Comparison of ENCODE assay signal across 1 cellular context in genomic region chr16:30406911-30407793, GRCh38.
TF ChIP-seq lines count a peak whose summit lies in the region.

Gene ZNF771, plus strand, starts transcription at chr16:30407606. Its CDS starts 448 bp downstream, at chr16:30408054.

TF ChIP-seq in HepG2, 621 proteins besides CTCF, POLR2A, EP300 and RAD21 (continued from another document and continues in another):
- TF ChIP-seq CEBPZ (IDR thresholded peaks at IDR 0.05; ENCODE audit: low read length) = no peak
- TF ChIP-seq ZEB1 (IDR thresholded peaks at IDR 0.05; ENCODE audit: insufficient replicate concordance, low read depth) = no peak
- TF ChIP-seq JUNB (CRISPR knock-in tag; IDR thresholded peaks at IDR 0.05; ENCODE audit: borderline replicate concordance) = no peak
- no peak; the same call in 1 of the 2 replicates for TF ChIP-seq RCOR2 (CRISPR knock-in tag; IDR thresholded peaks at IDR 0.05)
- TF ChIP-seq ZNF580 (CRISPR knock-in tag; IDR thresholded peaks at IDR 0.05; ENCODE audit: borderline replicate concordance, low read depth) = peak; percentile 90; the same call in 1 of the 2 replicates
- TF ChIP-seq NBN (conservative IDR thresholded peaks at IDR 0.05) = no peak
- TF ChIP-seq DR1 (CRISPR knock-in tag; IDR thresholded peaks at IDR 0.05) = no peak; the same call in 1 of the 2 replicates
- no peak for TF ChIP-seq ZNF562 (CRISPR knock-in tag; IDR thresholded peaks at IDR 0.05; ENCODE audit: borderline replicate concordance)
- TF ChIP-seq ADNP (CRISPR knock-in tag; IDR thresholded peaks at IDR 0.05) = no peak
- peak; percentile 78; the same call in 1 of the 2 replicates for TF ChIP-seq TARDBP (CRISPR knock-in tag; IDR thresholded peaks at IDR 0.05)
- TF ChIP-seq MEF2D (CRISPR knock-in tag; IDR thresholded peaks at IDR 0.05) = peak; percentile 80
- TF ChIP-seq ZKSCAN8 (CRISPR knock-in tag; IDR thresholded peaks at IDR 0.05; ENCODE audit: borderline replicate concordance) = no peak
- peak; percentile 92 for TF ChIP-seq UBTF (CRISPR knock-in tag; IDR thresholded peaks at IDR 0.05)
- peak; percentile 89 for TF ChIP-seq BATF2 (CRISPR knock-in tag; IDR thresholded peaks at IDR 0.05)
- TF ChIP-seq CAMTA2 (CRISPR knock-in tag; IDR thresholded peaks at IDR 0.05; ENCODE audit: borderline replicate concordance) = 0 out of 2 replicates have a peak, but pooled peaks have one; percentile 28
- TF ChIP-seq MED8 (CRISPR knock-in tag; IDR thresholded peaks at IDR 0.05; ENCODE audit: insufficient replicate concordance) = peak; percentile 22
- peak; percentile 66 for TF ChIP-seq HNRNPK (IDR thresholded peaks at IDR 0.05; ENCODE audit: low read depth, low read length, poor library complexity, severe bottlenecking)
- TF ChIP-seq ZNF451 (CRISPR knock-in tag; IDR thresholded peaks at IDR 0.05) = peak; percentile 67; the same call in 1 of the 2 replicates
- TF ChIP-seq PCBP1 (IDR thresholded peaks at IDR 0.05; ENCODE audit: borderline replicate concordance, low read depth, low read length) = peak; percentile 77; the same call in 1 of the 2 replicates
- TF ChIP-seq ZNF333 (CRISPR knock-in tag; IDR thresholded peaks at IDR 0.05; ENCODE audit: borderline replicate concordance) = peak; percentile 91
- TF ChIP-seq FUBP1 (CRISPR knock-in tag; IDR thresholded peaks at IDR 0.05; ENCODE audit: borderline replicate concordance) = no peak
- TF ChIP-seq HCFC1 (IDR thresholded peaks at IDR 0.05; ENCODE audit: low read depth, low read length) = no peak
- TF ChIP-seq ZNF354B (CRISPR knock-in tag; IDR thresholded peaks at IDR 0.05) = peak; percentile 89
- TF ChIP-seq POLR2AphosphoS5 (IDR thresholded peaks at IDR 0.05; ENCODE audit: low read depth, low read length) = peak; percentile 80
- 0 out of 2 replicates have a peak, but pooled peaks have one; percentile 33 for TF ChIP-seq STAG1 (CRISPR knock-in tag; IDR thresholded peaks at IDR 0.05)
- peak; percentile 90 for TF ChIP-seq ZNF556 (CRISPR knock-in tag; IDR thresholded peaks at IDR 0.05; ENCODE audit: borderline replicate concordance)
- peak; percentile 55; the same call in 1 of the 2 replicates for TF ChIP-seq KDM5A (IDR thresholded peaks at IDR 0.05; ENCODE audit: borderline replicate concordance, low read length)
- TF ChIP-seq ZNF121 (CRISPR knock-in tag; IDR thresholded peaks at IDR 0.05) = no peak
- peak; percentile 67; the same call in 1 of the 2 replicates for TF ChIP-seq ZNF383 (CRISPR knock-in tag; IDR thresholded peaks at IDR 0.05; ENCODE audit: borderline replicate concordance)
- no peak for TF ChIP-seq ZBTB3 (CRISPR knock-in tag; IDR thresholded peaks at IDR 0.05; ENCODE audit: borderline replicate concordance, low read depth)
- TF ChIP-seq ZNF264 (CRISPR knock-in tag; IDR thresholded peaks at IDR 0.05) = 0 out of 2 replicates have a peak, but pooled peaks have one; percentile 45
- peak; percentile 99 for TF ChIP-seq ARID4A (CRISPR knock-in tag; IDR thresholded peaks at IDR 0.05; ENCODE audit: borderline replicate concordance)
- TF ChIP-seq ARNT2 (CRISPR knock-in tag; IDR thresholded peaks at IDR 0.05; ENCODE audit: low read depth) = peak; percentile 53; the same call in 1 of the 2 replicates
- TF ChIP-seq RAD51 (IDR thresholded peaks at IDR 0.05; ENCODE audit: borderline replicate concordance) = 0 out of 2 replicates have a peak, but pooled peaks have one; percentile 24
- 0 out of 2 replicates have a peak, but pooled peaks have one; percentile 66 for TF ChIP-seq THYN1 (CRISPR knock-in tag; IDR thresholded peaks at IDR 0.05; ENCODE audit: borderline replicate concordance, low read depth)
- no peak; the same call in 1 of the 2 replicates for TF ChIP-seq ZNF605 (CRISPR knock-in tag; IDR thresholded peaks at IDR 0.05)
- TF ChIP-seq ELF4 (CRISPR knock-in tag; IDR thresholded peaks at IDR 0.05; ENCODE audit: borderline replicate concordance) = 0 out of 2 replicates have a peak, but pooled peaks have one; percentile 70
- peak; percentile 92; the same call in 1 of the 2 replicates for TF ChIP-seq ZNF724P (CRISPR knock-in tag; IDR thresholded peaks at IDR 0.05; ENCODE audit: borderline replicate concordance)
- no peak; the same call in 1 of the 2 replicates for TF ChIP-seq HOXD1 (CRISPR knock-in tag; IDR thresholded peaks at IDR 0.05)
- peak; percentile 60 for TF ChIP-seq U2AF1 (optimal IDR thresholded peaks at IDR 0.05; ENCODE audit: low read depth, low read length)
- no peak for TF ChIP-seq ZFP41 (CRISPR knock-in tag; IDR thresholded peaks at IDR 0.05; ENCODE audit: borderline replicate concordance)
- no peak for TF ChIP-seq CENPBD1 (CRISPR knock-in tag; IDR thresholded peaks at IDR 0.05; ENCODE audit: borderline replicate concordance, low read depth)
- no peak; the same call in 1 of the 2 replicates for TF ChIP-seq JUND (CRISPR knock-in tag; IDR thresholded peaks at IDR 0.05)
- TF ChIP-seq REL (CRISPR knock-in tag; conservative IDR thresholded peaks at IDR 0.05) = no peak
- TF ChIP-seq YEATS4 (CRISPR knock-in tag; IDR thresholded peaks at IDR 0.05; ENCODE audit: borderline replicate concordance) = peak; percentile 97
- peak; percentile 89; the same call in 1 of the 2 replicates for TF ChIP-seq ZBTB20 (CRISPR knock-in tag; IDR thresholded peaks at IDR 0.05; ENCODE audit: borderline replicate concordance, low read depth)
- no peak for TF ChIP-seq RFX3 (CRISPR knock-in tag; IDR thresholded peaks at IDR 0.05)
- TF ChIP-seq ZNF883 (CRISPR knock-in tag; IDR thresholded peaks at IDR 0.05; ENCODE audit: not compliant biosample characterization) = peak; percentile 94
- TF ChIP-seq TRIM22 (IDR thresholded peaks at IDR 0.05) = no peak
- no peak for TF ChIP-seq ZNF557 (CRISPR knock-in tag; IDR thresholded peaks at IDR 0.05)
- peak; percentile 97 for TF ChIP-seq MXD3 (CRISPR knock-in tag; IDR thresholded peaks at IDR 0.05)
- no peak; the same call in 1 of the 2 replicates for TF ChIP-seq NFKBIZ (CRISPR knock-in tag; IDR thresholded peaks at IDR 0.05)
- TF ChIP-seq TSC22D2 (CRISPR knock-in tag; IDR thresholded peaks at IDR 0.05; ENCODE audit: borderline replicate concordance) = peak; percentile 60; the same call in 1 of the 2 replicates
